Comparison of ENCODE assay signal across 1 cellular context in genomic region chr19:44725684-44726083, GRCh38.
TF ChIP-seq lines count a peak whose summit lies in the region.

No MANE protein-coding gene starts in this region.

TF ChIP-seq in liver, 16 proteins besides CTCF, POLR2A, EP300 and RAD21:
- no peak for TF ChIP-seq HNF4G (IDR thresholded peaks at IDR 0.05)
- TF ChIP-seq EGR1 (IDR thresholded peaks at IDR 0.05; ENCODE audit: low read depth in 2 of 2) = no peak
- TF ChIP-seq SP1 (IDR thresholded peaks at IDR 0.05) = no peak
- TF ChIP-seq RXRA (IDR thresholded peaks at IDR 0.05) = no peak
- TF ChIP-seq FOXA2 (IDR thresholded peaks at IDR 0.05) = no peak
- TF ChIP-seq NR2F2 (IDR thresholded peaks at IDR 0.05) = no peak
- TF ChIP-seq ATF3 (IDR thresholded peaks at IDR 0.05) = no peak
- no peak for TF ChIP-seq FOXA1 (IDR thresholded peaks at IDR 0.05)
- no peak for TF ChIP-seq ZBTB33 (IDR thresholded peaks at IDR 0.05)
- no peak for TF ChIP-seq YY1 (IDR thresholded peaks at IDR 0.05)
- TF ChIP-seq, protein P1, sequence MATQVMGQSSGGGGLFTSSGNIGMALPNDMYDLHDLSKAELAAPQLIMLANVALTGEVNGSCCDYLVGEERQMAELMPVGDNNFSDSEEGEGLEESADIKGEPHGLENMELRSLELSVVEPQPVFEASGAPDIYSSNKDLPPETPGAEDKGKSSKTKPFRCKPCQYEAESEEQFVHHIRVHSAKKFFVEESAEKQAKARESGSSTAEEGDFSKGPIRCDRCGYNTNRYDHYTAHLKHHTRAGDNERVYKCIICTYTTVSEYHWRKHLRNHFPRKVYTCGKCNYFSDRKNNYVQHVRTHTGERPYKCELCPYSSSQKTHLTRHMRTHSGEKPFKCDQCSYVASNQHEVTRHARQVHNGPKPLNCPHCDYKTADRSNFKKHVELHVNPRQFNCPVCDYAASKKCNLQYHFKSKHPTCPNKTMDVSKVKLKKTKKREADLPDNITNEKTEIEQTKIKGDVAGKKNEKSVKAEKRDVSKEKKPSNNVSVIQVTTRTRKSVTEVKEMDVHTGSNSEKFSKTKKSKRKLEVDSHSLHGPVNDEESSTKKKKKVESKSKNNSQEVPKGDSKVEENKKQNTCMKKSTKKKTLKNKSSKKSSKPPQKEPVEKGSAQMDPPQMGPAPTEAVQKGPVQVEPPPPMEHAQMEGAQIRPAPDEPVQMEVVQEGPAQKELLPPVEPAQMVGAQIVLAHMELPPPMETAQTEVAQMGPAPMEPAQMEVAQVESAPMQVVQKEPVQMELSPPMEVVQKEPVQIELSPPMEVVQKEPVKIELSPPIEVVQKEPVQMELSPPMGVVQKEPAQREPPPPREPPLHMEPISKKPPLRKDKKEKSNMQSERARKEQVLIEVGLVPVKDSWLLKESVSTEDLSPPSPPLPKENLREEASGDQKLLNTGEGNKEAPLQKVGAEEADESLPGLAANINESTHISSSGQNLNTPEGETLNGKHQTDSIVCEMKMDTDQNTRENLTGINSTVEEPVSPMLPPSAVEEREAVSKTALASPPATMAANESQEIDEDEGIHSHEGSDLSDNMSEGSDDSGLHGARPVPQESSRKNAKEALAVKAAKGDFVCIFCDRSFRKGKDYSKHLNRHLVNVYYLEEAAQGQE (IDR thresholded peaks at IDR 0.05) = no peak
